27 cellular contexts compared by ENCODE assay signal in genomic region chr9:73528922-73529321, GRCh38.
"Had no signal": no experiment of that assay in that cellular context is flagged by ENCODE, and none has a peak within 500 bp of the region (broad histone marks: within the 10 kb centered on the region; RNA-seq: fewer than 3 reads in every experiment).

No MANE protein-coding gene starts in this region.

- H3K9me3 ChIP-seq: colonic mucosa, esophagus muscularis mucosa, esophagus squamous epithelium, gastrocnemius medialis, gastroesophageal sphincter, heart left ventricle had no signal

- H3K4me3 ChIP-seq: colonic mucosa, coronary artery, dorsolateral prefrontal cortex, esophagus muscularis mucosa, esophagus squamous epithelium, gastrocnemius medialis, gastroesophageal sphincter, heart left ventricle, heart right ventricle had no signal

- H3K27ac ChIP-seq: colonic mucosa, coronary artery, dorsolateral prefrontal cortex, epithelial cell of prostate, esophagus muscularis mucosa, esophagus squamous epithelium, foreskin keratinocyte, gastrocnemius medialis, gastroesophageal sphincter, heart left ventricle, heart right ventricle had no signal

- H3K4me1 ChIP-seq: colonic mucosa, esophagus muscularis mucosa, esophagus squamous epithelium, foreskin keratinocyte, gastrocnemius medialis, gastroesophageal sphincter, heart left ventricle, heart right ventricle had no signal

- FAIRE-seq: endometrium, endothelial cell of umbilical vein, frontal cortex had no signal

- DNase-seq: colonic mucosa; cortex of kidney; dermis blood vessel endothelial cell; dorsolateral prefrontal cortex; effector CD4-positive, alpha-beta T cell; effector CD8-positive, alpha-beta T cell; effector memory CD4-positive, alpha-beta T cell; effector memory CD8-positive, alpha-beta T cell; endodermal cell; erythroblast; esophagus squamous epithelium; foreskin fibroblast; foreskin keratinocyte; foreskin melanocyte; gastrocnemius medialis; glutamatergic neuron; head of caudate nucleus; heart left ventricle; heart right ventricle had no signal

- ATAC-seq: effector memory CD8-positive, alpha-beta T cell; esophagus mucosa; foreskin keratinocyte; gastrocnemius medialis; gastroesophageal sphincter; heart left ventricle; heart right ventricle had no signal

- H3K36me3 ChIP-seq: colonic mucosa, esophagus muscularis mucosa, esophagus squamous epithelium, gastrocnemius medialis, gastroesophageal sphincter, heart left ventricle, heart right ventricle had no signal

- H3K27me3 ChIP-seq: colonic mucosa, esophagus muscularis mucosa, esophagus squamous epithelium, foreskin keratinocyte, gastrocnemius medialis, gastroesophageal sphincter, heart left ventricle, heart right ventricle had no signal
